In genomic region chr3:13012228-13012691, GRCh38 we compare ENCODE assay signal across 8 cellular contexts.
DNase-seq lines count a peak whose midpoint lies in the region; ATAC-seq lines count a peak whose summit lies in the region.

No MANE protein-coding gene starts in this region.

- ATAC-seq in HG03095 (IDR thresholded peaks at IDR 0.05; ENCODE audit: unreplicated experiment), result peak; percentile 27
- ATAC-seq in naive thymus-derived CD4-positive, alpha-beta T cell, result peak; percentile 60

- intact Hi-C loops in naive thymus-derived CD4-positive, alpha-beta T cell (cut with micrococcal nuclease), result loop anchor here (1.0 to 10.0 kb wide), 9 partner anchors 335 to 1420 kb away; partner anchors contain the start of genes HDAC11 (in 1 of the 2) and TSEN2 (in 1 of the 2)

- peaks cover 0 to 8% (median 0%) of the 10 kb centered on the region in 3 experiments for H3K36me3 ChIP-seq in naive thymus-derived CD4-positive, alpha-beta T cell (ENCODE audit: control insufficient read depth in 2 of 3, insufficient read depth in 3 of 3, low read length in 3 of 3)

- H3K4me3 Mint-ChIP-seq in naive thymus-derived CD4-positive, alpha-beta T cell, result peak overlapping the region; percentile 69 to 96 (median 84)

- no peaks in the 10 kb centered on the region for H3K27me3 Mint-ChIP-seq in naive thymus-derived CD4-positive, alpha-beta T cell

- H3K4me1 ChIP-seq in naive thymus-derived CD4-positive, alpha-beta T cell (ENCODE audit: control insufficient read depth in 2 of 2, insufficient read depth in 2 of 2, low read length in 2 of 2), result peaks cover 84 to 90% of the 10 kb centered on the region in 2 donors

- DNase-seq in NCI-H510A treated with DMSO at 0.1 percent for 48 hours (lab: John Stamatoyannopoulos, UW) (peak; percentile 14), NCI-H510A (lab: John Stamatoyannopoulos, UW) (no peak), SIG-M5 treated with dmso at 0.1 percent for 504 hours (lab: John Stamatoyannopoulos, UW; ENCODE audit: unreplicated experiment) (peak; percentile 98), caudate nucleus (lab: John Stamatoyannopoulos, UW) (peak in 9 of 61 donors; percentile 21 to 54 (median 35)), NCI-H1436 treated with DMSO at 0.1 percent for 48 hours (lab: John Stamatoyannopoulos, UW) (no peak), NCI-H146 (lab: John Stamatoyannopoulos, UW) (no peak)
- peak in 2 of 9 donors; percentile 24 to 52 for DNase-seq in naive thymus-derived CD4-positive, alpha-beta T cell

- no peaks in the 10 kb centered on the region for H3K27me3 ChIP-seq in naive thymus-derived CD4-positive, alpha-beta T cell (ENCODE audit: control insufficient read depth in 2 of 2, insufficient read depth in 2 of 2, low read length in 2 of 2)

- peaks cover 0 to 24% (median 5%) of the 10 kb centered on the region in 5 donors for H3K36me3 Mint-ChIP-seq in naive thymus-derived CD4-positive, alpha-beta T cell

- no peaks in the 10 kb centered on the region for H3K9me3 Mint-ChIP-seq in naive thymus-derived CD4-positive, alpha-beta T cell

- peak overlapping the region; percentile 38 for H3K4me3 ChIP-seq in naive thymus-derived CD4-positive, alpha-beta T cell (ENCODE audit: low read length)

- H3K9me3 ChIP-seq in naive thymus-derived CD4-positive, alpha-beta T cell (ENCODE audit: control insufficient read depth in 2 of 3, low read length in 3 of 3), result no peaks in the 10 kb centered on the region

- H3K27ac Mint-ChIP-seq in naive thymus-derived CD4-positive, alpha-beta T cell, result peak overlapping the region; percentile 96 to 100 (median 98)

- H3K4me1 Mint-ChIP-seq in naive thymus-derived CD4-positive, alpha-beta T cell, result peaks cover 72 to 92% (median 77%) of the 10 kb centered on the region in 7 donors

- CTCF ChIA-PET in naive thymus-derived CD4-positive, alpha-beta T cell (lab: Charles Lee), result interaction anchor here (0.9 to 4.6 kb wide), 3 partner anchors 17 to 37 kb away, joined by 4 to 23 read pairs (median 6); no protein-coding TSS in a partner anchor

- peak overlapping the region; percentile 37 for H3K27ac ChIP-seq in caudate nucleus (ENCODE audit: low read depth, low read length)
- H3K27ac ChIP-seq in naive thymus-derived CD4-positive, alpha-beta T cell (ENCODE audit: low read depth, low read length), result peak overlapping the region; percentile 99

- POLR2A ChIA-PET in naive thymus-derived CD4-positive, alpha-beta T cell (lab: Charles Lee), result interaction anchor here (0.9 to 5.8 kb wide), 7 partner anchors 9 to 89 kb away, joined by 3 to 41 read pairs (median 3); no protein-coding TSS in a partner anchor

Comparison
In these comparisons a context has a peak if more than half of its experiments do, and no peak if none do; other contexts are left out.
1. DNase-seq: peak in NCI-H510A treated with DMSO at 0.1 percent for 48 hours (single experiment) and SIG-M5 treated with dmso at 0.1 percent for 504 hours (single experiment); none in NCI-H510A (single experiment), NCI-H1436 treated with DMSO at 0.1 percent for 48 hours (single experiment) and NCI-H146 (single experiment).